ENCODE assay signal across 1 cellular context in genomic region chr17:38705803-38706624, GRCh38.
A peak's percentile ranks its signal among the peaks of the same experiment; 100 is the strongest.
TF ChIP-seq lines count a peak whose summit lies in the region.

No MANE protein-coding gene starts in this region.

TF ChIP-seq in IMR-90, 13 proteins besides CTCF, POLR2A, EP300 and RAD21:
- TF ChIP-seq MXI1 (IDR thresholded peaks at IDR 0.05; ENCODE audit: borderline replicate concordance, low read depth, low read length) (peak; percentile 57; the same call in 1 of the 2 replicates), MAFK (IDR thresholded peaks at IDR 0.05; ENCODE audit: low read depth, low read length) (no peak)
